ENCODE assay signal across 10 cellular contexts in genomic region chr1:7218210-7218832, GRCh38.
A peak's percentile ranks its signal among the peaks of the same experiment; 100 is the strongest.
DNase-seq lines count a peak whose midpoint lies in the region; ATAC-seq and TF ChIP-seq lines count a peak whose summit lies in the region.
"Had no signal": no experiment of that assay in that cellular context is flagged by ENCODE, and none has a peak within 500 bp of the region (broad histone marks: within the 10 kb centered on the region; RNA-seq: fewer than 3 reads in every experiment).

No MANE protein-coding gene starts in this region.

- TF ChIP-seq CTCF in astrocyte of the spinal cord (IDR thresholded peaks at IDR 0.05; ENCODE audit: low read depth, low read length) (peak; percentile 72), upper lobe of left lung (IDR thresholded peaks at IDR 0.05) (peak in 5 of 6 experiments; percentile 15 to 60 (median 53))

- H3K27ac ChIP-seq in upper lobe of left lung, result no peak overlapping the region
- H3K27ac ChIP-seq: SJSA1 had no signal

- no peaks in the 10 kb centered on the region for H3K9me3 ChIP-seq in upper lobe of left lung

- no peaks in the 10 kb centered on the region for H3K4me1 ChIP-seq in upper lobe of left lung

- in situ Hi-C loops in astrocyte of the spinal cord (cut with HindIII; ENCODE audit: low sequenced_read_pairs), result no loop called here

- ATAC-seq in upper lobe of left lung (ENCODE audit: low FRiP score in 2 of 2) (no peak), GM18520 (IDR thresholded peaks at IDR 0.05; ENCODE audit: unreplicated experiment) (no peak), HG03457 (IDR thresholded peaks at IDR 0.05; ENCODE audit: unreplicated experiment) (no peak)
- ATAC-seq: naive thymus-derived CD4-positive, alpha-beta T cell had no signal

- H3K27me3 ChIP-seq in H7 (ENCODE audit: control insufficient read depth, insufficient read depth, low read length) (no peaks in the 10 kb centered on the region), upper lobe of left lung (no peaks in the 10 kb centered on the region)
- H3K27me3 ChIP-seq: SJSA1 had no signal

- no peak for TF ChIP-seq POLR2A in upper lobe of left lung (IDR thresholded peaks at IDR 0.05)

- H3K36me3 ChIP-seq in H7 (replicated peaks; ENCODE audit: control insufficient read depth, insufficient read depth, low read length), result no peaks in the 10 kb centered on the region
- H3K36me3 ChIP-seq in upper lobe of left lung, result no peaks in the 10 kb centered on the region
- H3K36me3 ChIP-seq: SJSA1 had no signal

- H3K4me3 ChIP-seq in H7 (ENCODE audit: insufficient read depth, low read depth, low read length), result no peak overlapping the region
- no peak overlapping the region for H3K4me3 ChIP-seq in astrocyte of the spinal cord (ENCODE audit: low read depth, low read length)
- H3K4me3 ChIP-seq in upper lobe of left lung, result no peak overlapping the region
- H3K4me3 ChIP-seq: SJSA1 had no signal

- no peak for TF ChIP-seq EP300 in upper lobe of left lung (IDR thresholded peaks at IDR 0.05)

- DNase-seq in COR-L47 (lab: John Stamatoyannopoulos, UW) (peak; percentile 27), H7 (peak; percentile 79), NCI-H510A treated with DMSO at 0.1 percent for 48 hours (lab: John Stamatoyannopoulos, UW) (peak; percentile 88), astrocyte of the spinal cord (ENCODE audit: low read depth, low spot score) (peak; percentile 54), kidney tubule cell (ENCODE audit: low spot score) (peak; percentile 39), upper lobe of left lung (no peak)

- 21 to 30% methylated on average over 9 of the region's 9 CpGs for WGBS in upper lobe of left lung, 2 donors

Comparison
In these comparisons a context has a peak if more than half of its experiments do, and no peak if none do; other contexts are left out.
1. DNase-seq: peak in COR-L47 (single experiment), H7 (single experiment), NCI-H510A treated with DMSO at 0.1 percent for 48 hours (single experiment), astrocyte of the spinal cord (single experiment) and kidney tubule cell (single experiment); none in upper lobe of left lung (0 of 2).